In genomic region chr2:240435955-240436625, GRCh38 we compare ENCODE assay signal across 8 cellular contexts.
DNase-seq lines count a peak whose midpoint lies in the region; ATAC-seq and TF ChIP-seq lines count a peak whose summit lies in the region.

No MANE protein-coding gene starts in this region.

- H3K36me3 ChIP-seq in HUES48 (ENCODE audit: control insufficient read depth, insufficient read depth, low read length) (no peaks in the 10 kb centered on the region), subcutaneous abdominal adipose tissue (ENCODE audit: control insufficient read depth in 5 of 5, insufficient read depth in 5 of 5, low read length in 5 of 5) (no peaks in the 10 kb centered on the region)

- H3K9ac ChIP-seq in HUES48 (ENCODE audit: low read depth, low read length) (0 out of 2 replicates have a peak overlapping the region, but pooled peaks have one; percentile 44), subcutaneous abdominal adipose tissue (ENCODE audit: low read length in 5 of 5) (peak overlapping the region in 3 of 5 donors; percentile 44 to 72 (median 56))

- no peak for TF ChIP-seq CTCF in astrocyte of the spinal cord (IDR thresholded peaks at IDR 0.05; ENCODE audit: low read depth, low read length)

- H3K27ac ChIP-seq in HUES48 (ENCODE audit: low read depth, low read length), result peak overlapping the region; percentile 55
- peak overlapping the region; percentile 71 for H3K27ac ChIP-seq in layer of hippocampus (ENCODE audit: low read depth, low read length)
- H3K27ac ChIP-seq in subcutaneous abdominal adipose tissue (ENCODE audit: low read depth, low read length), result peak overlapping the region; percentile 60

- H3K9me3 ChIP-seq in HUES48 (ENCODE audit: control insufficient read depth, insufficient read depth, low read length) (no peaks in the 10 kb centered on the region), subcutaneous abdominal adipose tissue (ENCODE audit: control insufficient read depth in 5 of 5, low read length in 5 of 5) (no peaks in the 10 kb centered on the region)

- peaks cover 5% of the 10 kb centered on the region; the same call in 1 of the 2 replicates for H3K4me1 ChIP-seq in HUES48 (ENCODE audit: control insufficient read depth, insufficient read depth, low read length)
- peaks cover 3 to 56% (median 49%) of the 10 kb centered on the region in 5 donors for H3K4me1 ChIP-seq in subcutaneous abdominal adipose tissue (ENCODE audit: control insufficient read depth in 5 of 5, insufficient read depth in 5 of 5, low read length in 5 of 5)

- no peak for DNase-seq in activated CD4-positive, CD25-positive, alpha-beta regulatory T cell treated with anti-CD3 and anti-CD28 coated beads, Interleukin-2, amount 50 U/mL, for 72 hours
- DNase-seq in astrocyte of the spinal cord (ENCODE audit: low read depth, low spot score) (peak; percentile 25), UCSD-AML1 (lab: John Stamatoyannopoulos, UW; ENCODE audit: unreplicated experiment) (no peak), NCI-H128 (lab: John Stamatoyannopoulos, UW; ENCODE audit: unreplicated experiment) (no peak)

- H3K4me3 ChIP-seq in HUES48 (ENCODE audit: low read depth, low read length) (peak overlapping the region; percentile 72), astrocyte of the spinal cord (ENCODE audit: low read depth, low read length) (peak overlapping the region; percentile 55), subcutaneous abdominal adipose tissue (ENCODE audit: low read depth in 1 of 5, low read length in 5 of 5) (peak overlapping the region in 4 of 5 donors; percentile 51 to 72 (median 62))

- in situ Hi-C loops in astrocyte of the spinal cord (cut with HindIII; ENCODE audit: low sequenced_read_pairs), result no loop called here

- ATAC-seq in activated CD4-positive, CD25-positive, alpha-beta regulatory T cell treated with anti-CD3 and anti-CD28 coated beads, Interleukin-2, amount 50 U/mL, for 24 hours, result peak; percentile 2

- H3K27me3 ChIP-seq in HUES48 (ENCODE audit: control insufficient read depth, insufficient read depth, low read length) (peaks cover 31% of the 10 kb centered on the region), layer of hippocampus (ENCODE audit: control insufficient read depth, insufficient read depth, low read length) (peaks cover 3% of the 10 kb centered on the region), subcutaneous abdominal adipose tissue (ENCODE audit: control insufficient read depth in 5 of 5, insufficient read depth in 4 of 5, low read length in 5 of 5) (peaks cover 0 to 22% (median 10%) of the 10 kb centered on the region in 5 donors)
